ENCODE assay signal across 7 cellular contexts in genomic region chr9:127876764-127877562, GRCh38. TPM values are rescaled to one million over a fixed set of nuclear protein-coding genes. Genes with fewer than 3 reads are reported as not detected.
DNase-seq lines count a peak whose midpoint lies in the region; ATAC-seq, FAIRE-seq and TF ChIP-seq lines count a peak whose summit lies in the region.

No MANE protein-coding gene starts in this region.

- H3K4me3 ChIP-seq in MG63 (peak overlapping the region; percentile 50), bronchial epithelial cell (ENCODE audit: low read depth, low read length) (peak overlapping the region; percentile 48), HepG2 (replicated peaks in 1 of 3; ENCODE audit: insufficient read depth in 1 of 3, low read depth in 2 of 3, low read length in 3 of 3) (peak overlapping the region; percentile 67 to 82 (median 69)), suprapubic skin (peak overlapping the region; percentile 57), OCI-LY7 (ENCODE audit: low read depth, low read length, poor library complexity, severe bottlenecking) (no peak overlapping the region)

- no peaks in the 10 kb centered on the region for H3K9me3 ChIP-seq in MG63
- H3K9me3 ChIP-seq in HepG2 (ENCODE audit: low read length) = no peaks in the 10 kb centered on the region
- H3K9me3 ChIP-seq in suprapubic skin = no peaks in the 10 kb centered on the region
- H3K9me3 ChIP-seq in OCI-LY7 (ENCODE audit: low read length) = no peaks in the 10 kb centered on the region

- intact Hi-C loops in HepG2 (cut with micrococcal nuclease; ENCODE audit: unreplicated experiment) = no loop called here
- intact Hi-C loops in OCI-LY7 (cut with micrococcal nuclease; ENCODE audit: unreplicated experiment) = loop anchor here (10.0 kb wide), 1 partner anchor 372 kb away; no protein-coding TSS in a partner anchor

- peak overlapping the region; percentile 14 for H3K27ac ChIP-seq in HepG2 (ENCODE audit: extremely low read length, insufficient read depth, low read length)
- H3K27ac ChIP-seq in suprapubic skin = peak overlapping the region; percentile 73
- H3K27ac ChIP-seq in OCI-LY7 (ENCODE audit: low read depth, low read length, poor library complexity, severe bottlenecking) = no peak overlapping the region

- no peak for TF ChIP-seq RAD21 in HepG2 (CRISPR knock-in tag; IDR thresholded peaks at IDR 0.05)

- TF ChIP-seq POLR2A in HepG2 (IDR thresholded peaks at IDR 0.05; ENCODE audit: insufficient read depth in 1 of 2, low read depth in 2 of 2, low read length in 2 of 2) (no peak), suprapubic skin (IDR thresholded peaks at IDR 0.05) (no peak)

- ATAC-seq in HepG2 = peak; percentile 63
- ATAC-seq in HG02610 (IDR thresholded peaks at IDR 0.05; ENCODE audit: unreplicated experiment) = no peak
- ATAC-seq in HG03442 (IDR thresholded peaks at IDR 0.05; ENCODE audit: unreplicated experiment) = no peak

- peak overlapping the region; percentile 63; the same call in 1 of the 2 replicates for H3K9ac ChIP-seq in HepG2 (ENCODE audit: insufficient read depth, low read depth, low read length)

- 76% methylated on average over 5 of the region's 26 CpGs for WGBS in HepG2 (ENCODE audit: low lambda C conversion rate)
- WGBS in suprapubic skin = 20% methylated on average over 1 of the region's 26 CpGs

- no peak overlapping the region for H2AFZ ChIP-seq in HepG2 (ENCODE audit: low read length)
- no peak overlapping the region for H2AFZ ChIP-seq in OCI-LY7 (ENCODE audit: low read length)

- H3K4me1 ChIP-seq in HepG2 (ENCODE audit: insufficient read depth, low read length) (peaks cover 38% of the 10 kb centered on the region), suprapubic skin (peaks cover 53% of the 10 kb centered on the region), OCI-LY7 (ENCODE audit: insufficient read depth, low read length, poor library complexity, severe bottlenecking) (peaks cover 28% of the 10 kb centered on the region)

- H3K27me3 ChIP-seq in MG63 (no peaks in the 10 kb centered on the region), bronchial epithelial cell (ENCODE audit: control insufficient read depth, insufficient read depth, low read length) (no peaks in the 10 kb centered on the region), HepG2 (ENCODE audit: control insufficient read depth in 1 of 2, insufficient read depth in 2 of 2, low read length in 2 of 2) (no peaks in the 10 kb centered on the region), suprapubic skin (no peaks in the 10 kb centered on the region)

- DNase-seq in MG63 (peak; percentile 32), bronchial epithelial cell (ENCODE audit: low read depth) (no peak), HepG2 (ENCODE audit: low spot score) (no peak), suprapubic skin (ENCODE audit: low spot score in 2 of 2) (peak in 1 of 2 donors; percentile 67), OCI-LY7 (ENCODE audit: low spot score) (no peak)

- TF ChIP-seq CTCF in bronchial epithelial cell (IDR thresholded peaks at IDR 0.05; ENCODE audit: insufficient read depth, low read length, severe bottlenecking) (no peak), HepG2 (CRISPR knock-in tag; IDR thresholded peaks at IDR 0.05) (no peak), suprapubic skin (IDR thresholded peaks at IDR 0.05) (no peak), OCI-LY7 (conservative IDR thresholded peaks at IDR 0.05; ENCODE audit: low read length) (no peak)

- CTCF ChIA-PET in HepG2 (lab: Yijun Ruan, JAX; ENCODE audit: low intra/inter-chr PET ratio, low total read pairs) = no interaction called here
- CTCF ChIA-PET in OCI-LY7 (lab: Charles Lee; ENCODE audit: unreplicated experiment) = no interaction called here

- H3K79me2 ChIP-seq in HepG2 (ENCODE audit: insufficient read depth, low read length) = no peaks in the 10 kb centered on the region
- no peaks in the 10 kb centered on the region for H3K79me2 ChIP-seq in OCI-LY7 (ENCODE audit: insufficient read depth, low read depth, low read length)

- in situ Hi-C loops in HepG2 (cut with HindIII; ENCODE audit: extremely low pct_ligation_motif_present, low pct_unique_long_range_greater_than_20kb) = no loop called here

- FAIRE-seq in bronchial epithelial cell (lab: Jason Lieb, UNC) (no peak), HepG2 (lab: Jason Lieb, UNC) (no peak)

- H3K9me2 ChIP-seq in OCI-LY7 (ENCODE audit: insufficient read depth, low read length) = no peaks in the 10 kb centered on the region

- H4K20me1 ChIP-seq in HepG2 (ENCODE audit: insufficient read depth, low read length) = no peaks in the 10 kb centered on the region
- no peaks in the 10 kb centered on the region for H4K20me1 ChIP-seq in OCI-LY7 (ENCODE audit: insufficient read depth, low read length)

- TF ChIP-seq EP300 in HepG2 (IDR thresholded peaks at IDR 0.05; ENCODE audit: low read depth in 2 of 2, low read length in 2 of 2) = no peak
- no peak for TF ChIP-seq EP300 in HepG2 (CRISPR knock-in tag; IDR thresholded peaks at IDR 0.05; ENCODE audit: borderline replicate concordance)
- TF ChIP-seq EP300 in suprapubic skin (IDR thresholded peaks at IDR 0.05) = no peak

- H3K36me3 ChIP-seq in MG63 (peaks cover 6% of the 10 kb centered on the region; the same call in 1 of the 2 replicates), bronchial epithelial cell (ENCODE audit: control insufficient read depth, insufficient read depth, low read length) (peaks cover 5% of the 10 kb centered on the region), HepG2 (replicated peaks in 1 of 2; ENCODE audit: control insufficient read depth in 1 of 2, insufficient read depth in 2 of 2, low read length in 2 of 2) (no peaks in the 10 kb centered on the region), suprapubic skin (peaks cover 4% of the 10 kb centered on the region), OCI-LY7 (ENCODE audit: insufficient read depth, low read length) (no peaks in the 10 kb centered on the region)

- H3K4me2 ChIP-seq in HepG2 (ENCODE audit: low read depth, low read length) = peak overlapping the region; percentile 87
- H3K4me2 ChIP-seq in OCI-LY7 (ENCODE audit: low read length) = no peak overlapping the region

- BruUV-seq in HepG2 (replicated peaks; lab: Mats Ljungman, UMichigan) (TSS peak; percentile 52), OCI-LY7 (replicated peaks; lab: Mats Ljungman, UMichigan) (no TSS peak)

- POLR2A ChIA-PET in HepG2 (lab: Yijun Ruan, JAX) (interaction anchor here (2.1 to 2.3 kb wide), 2 partner anchors 20 to 40 kb away, joined by 6 to 11 read pairs; partner anchors contain the start of gene ST6GALNAC4), OCI-LY7 (lab: Charles Lee) (no interaction called here)

RNA-seq across cellular contexts. Expression of gene AK1, which starts 0.5 kb away (rescaled TPM):
- total RNA-seq in MG63 (2014; rRNA removed; shearing (Covaris generic); ENCODE audit: low replicate concordance) = 36.6 and 69.0 TPM in 2 replicates
- total RNA-seq in bronchial epithelial cell (19.0 and 54.0 TPM in 2 replicates), HepG2 (2016; rRNA removed; fragmentation: Illumina TruSeq; extraction: Trizol) (25.7 and 32.8 TPM in 2 replicates), suprapubic skin (10 to 100 TPM; 22.6 to 36.0 (median 26.0) TPM), OCI-LY7 (2022) (21.6 and 22.6 TPM in 2 replicates)
- total RNA-seq in HepG2 (2016; cell fraction: cytosol; rRNA removed; fragmentation: Illumina TruSeq; extraction: Trizol; ENCODE audit: low read depth) = 12.5 and 17.4 TPM in 2 replicates
- total RNA-seq in HepG2 (2016; cell fraction: insoluble cytoplasmic fraction; rRNA removed; fragmentation: Illumina TruSeq; extraction: Trizol) = 27.8 and 33.7 TPM in 2 replicates
- total RNA-seq in HepG2 (2016; cell fraction: membrane; rRNA removed; fragmentation: Illumina TruSeq; extraction: Trizol) = 18.2 and 19.8 TPM in 2 replicates
- total RNA-seq in HepG2 (2016; cell fraction: nucleus; rRNA removed; fragmentation: Illumina TruSeq; extraction: Trizol) = 13.7 and 15.3 TPM in 2 replicates
- 19.1 and 28.5 TPM in 2 replicates for polyA plus RNA-seq in HepG2 (2011; rRNA removed)
- polyA plus RNA-seq in HepG2 (2011; cell fraction: cytosol; rRNA removed) = 29.9 and 38.0 TPM in 2 replicates
- 34.1 and 55.6 TPM in 2 replicates for polyA plus RNA-seq in HepG2 (2011; cell fraction: nucleus; rRNA removed)
- 17.5 and 23.3 TPM in 2 replicates for polyA plus RNA-seq in HepG2 (2012)
- 28.9 and 48.9 TPM in 2 replicates for polyA plus RNA-seq in HepG2 (2016; cell fraction: cytosol; fragmentation: Illumina TruSeq; extraction: Trizol; ENCODE audit: low read depth)
- polyA plus RNA-seq in HepG2 (2016; cell fraction: insoluble cytoplasmic fraction; fragmentation: Illumina TruSeq; extraction: Trizol; ENCODE audit: low read depth) = 44.7 and 50.7 TPM in 2 replicates
- 31.6 and 41.6 TPM in 2 replicates for polyA plus RNA-seq in HepG2 (2016; cell fraction: membrane; fragmentation: Illumina TruSeq; extraction: Trizol; ENCODE audit: low read depth)
- 39.2 and 40.7 TPM in 2 replicates for polyA plus RNA-seq in HepG2 (2016; cell fraction: nucleus; fragmentation: Illumina TruSeq; extraction: Trizol; ENCODE audit: insufficient read depth, low read depth)
- 3.6 and 45.8 TPM in 2 replicates for polyA minus RNA-seq in HepG2 (2011; rRNA and poly(A)+ RNA removed; ENCODE audit: low replicate concordance)
- polyA minus RNA-seq in HepG2 (2011; cell fraction: cytosol; rRNA and poly(A)+ RNA removed) = 3.8 and 5.4 TPM in 2 replicates
- 1.7 and 4.1 TPM in 2 replicates for polyA minus RNA-seq in HepG2 (2011; cell fraction: nucleus; rRNA and poly(A)+ RNA removed)
- total RNA-seq in OCI-LY7 (2014; rRNA removed; shearing (Covaris generic)) = 10.7 and 19.5 TPM in 2 replicates

RNA-seq across cellular contexts. Expression of gene ST6GALNAC6, which starts 22.4 kb away (rescaled TPM):
- total RNA-seq in MG63 (2014; rRNA removed; shearing (Covaris generic); ENCODE audit: low replicate concordance) = 40.5 and 47.3 TPM in 2 replicates
- total RNA-seq in bronchial epithelial cell = 18.2 and 18.4 TPM in 2 replicates
- total RNA-seq in HepG2 (2016; rRNA removed; fragmentation: Illumina TruSeq; extraction: Trizol) = 16.7 and 18.5 TPM in 2 replicates
- 13.5 and 13.9 TPM in 2 replicates for total RNA-seq in HepG2 (2016; cell fraction: cytosol; rRNA removed; fragmentation: Illumina TruSeq; extraction: Trizol; ENCODE audit: low read depth)
- 11.7 and 18.2 TPM in 2 replicates for total RNA-seq in HepG2 (2016; cell fraction: insoluble cytoplasmic fraction; rRNA removed; fragmentation: Illumina TruSeq; extraction: Trizol)
- total RNA-seq in HepG2 (2016; cell fraction: membrane; rRNA removed; fragmentation: Illumina TruSeq; extraction: Trizol) = 42.0 and 46.1 TPM in 2 replicates
- 13.4 and 15.1 TPM in 2 replicates for total RNA-seq in HepG2 (2016; cell fraction: nucleus; rRNA removed; fragmentation: Illumina TruSeq; extraction: Trizol)
- polyA plus RNA-seq in HepG2 (2011; rRNA removed) = 65.4 and 103 TPM in 2 replicates
- 63.0 and 69.3 TPM in 2 replicates for polyA plus RNA-seq in HepG2 (2011; cell fraction: cytosol; rRNA removed)
- 134 and 138 TPM in 2 replicates for polyA plus RNA-seq in HepG2 (2011; cell fraction: nucleus; rRNA removed)
- polyA plus RNA-seq in HepG2 (2012) = 36.1 and 53.0 TPM in 2 replicates
- polyA plus RNA-seq in HepG2 (2016; cell fraction: cytosol; fragmentation: Illumina TruSeq; extraction: Trizol; ENCODE audit: low read depth) = 33.4 and 37.1 TPM in 2 replicates
- 18.0 and 19.3 TPM in 2 replicates for polyA plus RNA-seq in HepG2 (2016; cell fraction: insoluble cytoplasmic fraction; fragmentation: Illumina TruSeq; extraction: Trizol; ENCODE audit: low read depth)
- 54.8 and 59.0 TPM in 2 replicates for polyA plus RNA-seq in HepG2 (2016; cell fraction: membrane; fragmentation: Illumina TruSeq; extraction: Trizol; ENCODE audit: low read depth)
- polyA plus RNA-seq in HepG2 (2016; cell fraction: nucleus; fragmentation: Illumina TruSeq; extraction: Trizol; ENCODE audit: insufficient read depth, low read depth) = 32.9 and 35.5 TPM in 2 replicates
- polyA minus RNA-seq in HepG2 (2011; rRNA and poly(A)+ RNA removed; ENCODE audit: low replicate concordance) = 41.6 and 91.9 TPM in 2 replicates
- 15.4 and 21.1 TPM in 2 replicates for polyA minus RNA-seq in HepG2 (2011; cell fraction: cytosol; rRNA and poly(A)+ RNA removed)
- 22.4 and 22.6 TPM in 2 replicates for polyA minus RNA-seq in HepG2 (2011; cell fraction: nucleus; rRNA and poly(A)+ RNA removed)
- 10 to 100 TPM; 41.6 to 50.5 (median 47.0) TPM for total RNA-seq in suprapubic skin
- 38.8 and 43.7 TPM in 2 replicates for total RNA-seq in OCI-LY7 (2014; rRNA removed; shearing (Covaris generic))
- total RNA-seq in OCI-LY7 (2022) = 51.3 and 52.7 TPM in 2 replicates

RNA-seq across cellular contexts. Expression of gene ENG, which starts 22.5 kb away (rescaled TPM):
- total RNA-seq in MG63 (2014; rRNA removed; shearing (Covaris generic); ENCODE audit: low replicate concordance) = 12.9 and 14.0 TPM in 2 replicates
- total RNA-seq in bronchial epithelial cell (0.13 and 2.4 TPM in 2 replicates), HepG2 (2016; rRNA removed; fragmentation: Illumina TruSeq; extraction: Trizol) (0.02 TPM in 1 of 2 replicates, not detected in the other), suprapubic skin (10 to 100 TPM; 17.2 to 38.7 (median 31.2) TPM), OCI-LY7 (2022) (not detected in 2 replicates)
- not detected in 2 replicates for total RNA-seq in HepG2 (2016; cell fraction: cytosol; rRNA removed; fragmentation: Illumina TruSeq; extraction: Trizol; ENCODE audit: low read depth)
- total RNA-seq in HepG2 (2016; cell fraction: insoluble cytoplasmic fraction; rRNA removed; fragmentation: Illumina TruSeq; extraction: Trizol) = 0.07 and 0.17 TPM in 2 replicates
- total RNA-seq in HepG2 (2016; cell fraction: membrane; rRNA removed; fragmentation: Illumina TruSeq; extraction: Trizol) = 0.07 and 0.22 TPM in 2 replicates
- 0.25 TPM in 1 of 2 replicates, not detected in the other for total RNA-seq in HepG2 (2016; cell fraction: nucleus; rRNA removed; fragmentation: Illumina TruSeq; extraction: Trizol)
- polyA plus RNA-seq in HepG2 (2011; rRNA removed) = 1.1 and 1.4 TPM in 2 replicates
- polyA plus RNA-seq in HepG2 (2011; cell fraction: cytosol; rRNA removed) = 0.82 and 1.1 TPM in 2 replicates
- 2.1 and 2.3 TPM in 2 replicates for polyA plus RNA-seq in HepG2 (2011; cell fraction: nucleus; rRNA removed)
- 1.4 and 1.5 TPM in 2 replicates for polyA plus RNA-seq in HepG2 (2012)
- not detected in 2 replicates for polyA plus RNA-seq in HepG2 (2016; cell fraction: cytosol; fragmentation: Illumina TruSeq; extraction: Trizol; ENCODE audit: low read depth)
- polyA plus RNA-seq in HepG2 (2016; cell fraction: insoluble cytoplasmic fraction; fragmentation: Illumina TruSeq; extraction: Trizol; ENCODE audit: low read depth) = 0.08 TPM in 1 of 2 replicates, not detected in the other
- 0.06 and 0.13 TPM in 2 replicates for polyA plus RNA-seq in HepG2 (2016; cell fraction: membrane; fragmentation: Illumina TruSeq; extraction: Trizol; ENCODE audit: low read depth)
- 0.20 and 0.22 TPM in 2 replicates for polyA plus RNA-seq in HepG2 (2016; cell fraction: nucleus; fragmentation: Illumina TruSeq; extraction: Trizol; ENCODE audit: insufficient read depth, low read depth)
- polyA minus RNA-seq in HepG2 (2011; rRNA and poly(A)+ RNA removed; ENCODE audit: low replicate concordance) = 1.2 and 26.5 TPM in 2 replicates
- polyA minus RNA-seq in HepG2 (2011; cell fraction: cytosol; rRNA and poly(A)+ RNA removed) = 0.30 and 0.62 TPM in 2 replicates
- polyA minus RNA-seq in HepG2 (2011; cell fraction: nucleus; rRNA and poly(A)+ RNA removed) = 0.75 and 0.90 TPM in 2 replicates
- not detected in 2 replicates for total RNA-seq in OCI-LY7 (2014; rRNA removed; shearing (Covaris generic))

RNA-seq across cellular contexts. Expression of gene ST6GALNAC4, which starts 39.9 kb away (rescaled TPM):
- total RNA-seq in MG63 (2014; rRNA removed; shearing (Covaris generic); ENCODE audit: low replicate concordance) = 4.7 and 26.9 TPM in 2 replicates
- total RNA-seq in bronchial epithelial cell = 21.3 and 21.8 TPM in 2 replicates
- 14.8 and 18.8 TPM in 2 replicates for total RNA-seq in HepG2 (2016; rRNA removed; fragmentation: Illumina TruSeq; extraction: Trizol)
- 35.6 and 43.0 TPM in 2 replicates for total RNA-seq in HepG2 (2016; cell fraction: cytosol; rRNA removed; fragmentation: Illumina TruSeq; extraction: Trizol; ENCODE audit: low read depth)
- total RNA-seq in HepG2 (2016; cell fraction: insoluble cytoplasmic fraction; rRNA removed; fragmentation: Illumina TruSeq; extraction: Trizol) = 13.0 and 19.7 TPM in 2 replicates
- total RNA-seq in HepG2 (2016; cell fraction: membrane; rRNA removed; fragmentation: Illumina TruSeq; extraction: Trizol) = 47.7 and 65.6 TPM in 2 replicates
- 12.8 and 17.5 TPM in 2 replicates for total RNA-seq in HepG2 (2016; cell fraction: nucleus; rRNA removed; fragmentation: Illumina TruSeq; extraction: Trizol)
- 27.7 and 36.4 TPM in 2 replicates for polyA plus RNA-seq in HepG2 (2011; rRNA removed)
- polyA plus RNA-seq in HepG2 (2011; cell fraction: cytosol; rRNA removed) = 26.2 and 47.9 TPM in 2 replicates
- polyA plus RNA-seq in HepG2 (2011; cell fraction: nucleus; rRNA removed) = 41.2 and 43.3 TPM in 2 replicates
- 14.8 and 21.6 TPM in 2 replicates for polyA plus RNA-seq in HepG2 (2012)
- 55.5 and 75.3 TPM in 2 replicates for polyA plus RNA-seq in HepG2 (2016; cell fraction: cytosol; fragmentation: Illumina TruSeq; extraction: Trizol; ENCODE audit: low read depth)
- 20.6 and 23.9 TPM in 2 replicates for polyA plus RNA-seq in HepG2 (2016; cell fraction: insoluble cytoplasmic fraction; fragmentation: Illumina TruSeq; extraction: Trizol; ENCODE audit: low read depth)
- 69.4 and 78.8 TPM in 2 replicates for polyA plus RNA-seq in HepG2 (2016; cell fraction: membrane; fragmentation: Illumina TruSeq; extraction: Trizol; ENCODE audit: low read depth)
- 25.2 and 32.3 TPM in 2 replicates for polyA plus RNA-seq in HepG2 (2016; cell fraction: nucleus; fragmentation: Illumina TruSeq; extraction: Trizol; ENCODE audit: insufficient read depth, low read depth)
- polyA minus RNA-seq in HepG2 (2011; rRNA and poly(A)+ RNA removed; ENCODE audit: low replicate concordance) = 74.4 and 118 TPM in 2 replicates
- 40.0 and 42.1 TPM in 2 replicates for polyA minus RNA-seq in HepG2 (2011; cell fraction: cytosol; rRNA and poly(A)+ RNA removed)
- 15.6 and 17.8 TPM in 2 replicates for polyA minus RNA-seq in HepG2 (2011; cell fraction: nucleus; rRNA and poly(A)+ RNA removed)
- total RNA-seq in suprapubic skin = 10 to 100 TPM; 14.6 to 25.2 (median 20.2) TPM
- 112 and 180 TPM in 2 replicates for total RNA-seq in OCI-LY7 (2014; rRNA removed; shearing (Covaris generic))
- total RNA-seq in OCI-LY7 (2022) = 118 and 125 TPM in 2 replicates

RNA-seq across cellular contexts. Expression of gene PIP5KL1, which starts 53.6 kb away (rescaled TPM):
- total RNA-seq in MG63 (2014; rRNA removed; shearing (Covaris generic); ENCODE audit: low replicate concordance) = 0.13 TPM in 1 of 2 replicates, not detected in the other
- 2.1 and 5.1 TPM in 2 replicates for total RNA-seq in bronchial epithelial cell
- 0.20 TPM in 1 of 2 replicates, not detected in the other for total RNA-seq in HepG2 (2016; rRNA removed; fragmentation: Illumina TruSeq; extraction: Trizol)
- 0.51 TPM in 1 of 2 replicates, not detected in the other for total RNA-seq in HepG2 (2016; cell fraction: cytosol; rRNA removed; fragmentation: Illumina TruSeq; extraction: Trizol; ENCODE audit: low read depth)
- total RNA-seq in HepG2 (2016; cell fraction: insoluble cytoplasmic fraction; rRNA removed; fragmentation: Illumina TruSeq; extraction: Trizol) = 0.15 TPM in 1 of 2 replicates, not detected in the other
- not detected in 2 replicates for total RNA-seq in HepG2 (2016; cell fraction: membrane; rRNA removed; fragmentation: Illumina TruSeq; extraction: Trizol)
- 0.56 TPM in 1 of 2 replicates, not detected in the other for total RNA-seq in HepG2 (2016; cell fraction: nucleus; rRNA removed; fragmentation: Illumina TruSeq; extraction: Trizol)
- 0.44 and 0.49 TPM in 2 replicates for polyA plus RNA-seq in HepG2 (2011; rRNA removed)
- 0.17 and 0.32 TPM in 2 replicates for polyA plus RNA-seq in HepG2 (2011; cell fraction: cytosol; rRNA removed)
- polyA plus RNA-seq in HepG2 (2011; cell fraction: nucleus; rRNA removed) = 5.3 and 9.9 TPM in 2 replicates
- polyA plus RNA-seq in HepG2 (2012) = 0.32 and 0.67 TPM in 2 replicates
- 0.24 TPM in 1 of 2 replicates, not detected in the other for polyA plus RNA-seq in HepG2 (2016; cell fraction: cytosol; fragmentation: Illumina TruSeq; extraction: Trizol; ENCODE audit: low read depth)
- not detected in 2 replicates for polyA plus RNA-seq in HepG2 (2016; cell fraction: insoluble cytoplasmic fraction; fragmentation: Illumina TruSeq; extraction: Trizol; ENCODE audit: low read depth)
- not detected in 2 replicates for polyA plus RNA-seq in HepG2 (2016; cell fraction: membrane; fragmentation: Illumina TruSeq; extraction: Trizol; ENCODE audit: low read depth)
- 1.1 TPM in 1 of 2 replicates, not detected in the other for polyA plus RNA-seq in HepG2 (2016; cell fraction: nucleus; fragmentation: Illumina TruSeq; extraction: Trizol; ENCODE audit: insufficient read depth, low read depth)
- 0.72 and 1.4 TPM in 2 replicates for polyA minus RNA-seq in HepG2 (2011; rRNA and poly(A)+ RNA removed; ENCODE audit: low replicate concordance)
- 0.88 TPM in 1 of 2 replicates, not detected in the other for polyA minus RNA-seq in HepG2 (2011; cell fraction: cytosol; rRNA and poly(A)+ RNA removed)
- 1.3 and 2.2 TPM in 2 replicates for polyA minus RNA-seq in HepG2 (2011; cell fraction: nucleus; rRNA and poly(A)+ RNA removed)
- 10 to 100 TPM in 1 of 4 donors, 1 to 10 TPM in 3; 5.8 to 14.7 (median 9.2) TPM for total RNA-seq in suprapubic skin
- total RNA-seq in OCI-LY7 (2014; rRNA removed; shearing (Covaris generic)) = 0.59 and 0.95 TPM in 2 replicates
- total RNA-seq in OCI-LY7 (2022) = 4.4 and 4.6 TPM in 2 replicates
